In the genomic region with DNA sequence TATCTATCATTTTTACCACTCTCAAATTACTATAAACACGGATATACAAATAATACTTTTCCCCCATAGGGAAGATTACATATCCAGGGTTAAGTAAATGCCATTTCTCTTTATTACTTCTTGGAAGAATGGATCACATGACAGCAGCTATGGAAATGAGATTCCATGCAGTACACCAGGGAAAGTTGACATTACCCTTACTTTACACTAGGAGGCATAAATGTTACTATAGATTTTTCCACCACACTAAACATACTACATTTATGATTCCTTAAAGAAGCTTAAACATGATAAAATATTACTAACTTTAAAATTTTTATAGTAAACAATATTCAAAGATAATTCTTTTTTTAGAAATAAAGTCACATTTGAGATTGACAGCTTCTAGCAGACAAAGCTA, we compare ENCODE assay signal across 8 cellular contexts.
DNase-seq lines count a peak whose midpoint lies in the region; FAIRE-seq and TF ChIP-seq lines count a peak whose summit lies in the region.

No MANE protein-coding gene starts in this region.

- FAIRE-seq in keratinocyte (lab: Jason Lieb, UNC), result no peak
- no peak for FAIRE-seq in GM19239 (lab: Jason Lieb, UNC)

- DNase-seq in HFFc6, result peak; percentile 51
- DNase-seq in SK-N-MC (ENCODE audit: low read depth, low spot score), result peak; percentile 14
- DNase-seq in keratinocyte (ENCODE audit: low read depth, low spot score), result no peak
- no peak for DNase-seq in NCI-H1930 (lab: John Stamatoyannopoulos, UW)
- DNase-seq in C1 segment of cervical spinal cord (lab: John Stamatoyannopoulos, UW), result no peak
- no peak for DNase-seq in activated CD4-positive, alpha-beta T cell treated with anti-CD3 and anti-CD28 coated beads for 48 hours
- no peak for DNase-seq in GM19239 (ENCODE audit: insufficient read length, low spot score)

- no peaks in the 10 kb centered on the region for H3K79me2 ChIP-seq in keratinocyte (ENCODE audit: control insufficient read depth, insufficient read depth, low read length)

- H3K9ac ChIP-seq in SK-N-MC (ENCODE audit: insufficient read length) (no peak overlapping the region), keratinocyte (ENCODE audit: control insufficient read depth, extremely low read depth, insufficient read depth, low read length) (no peak overlapping the region)

- H3K9me1 ChIP-seq in keratinocyte (ENCODE audit: control insufficient read depth, extremely low read depth, insufficient read depth, low read length), result no peaks in the 10 kb centered on the region

- no peaks in the 10 kb centered on the region for H3K27me3 Mint-ChIP-seq in HFFc6 (ENCODE audit: insufficient read depth)

- no peak overlapping the region for H3K27ac Mint-ChIP-seq in HFFc6

- H3K36me3 ChIP-seq in SK-N-MC (ENCODE audit: insufficient read depth, low read length) (no peaks in the 10 kb centered on the region), keratinocyte (ENCODE audit: control insufficient read depth in 2 of 2, extremely low read depth in 1 of 2, insufficient read depth in 2 of 2, low read length in 2 of 2) (no peaks in the 10 kb centered on the region)

- no peak overlapping the region for H3K4me3 Mint-ChIP-seq in HFFc6

- H3K4me2 ChIP-seq in keratinocyte (ENCODE audit: control insufficient read depth, extremely low read depth, insufficient read depth, low read depth, low read length), result no peak overlapping the region

- dilution Hi-C loops in keratinocyte (cut with MboI; ENCODE audit: extremely low pct_ligation_motif_present, low sequenced_read_pairs), result no loop called here

- no peaks in the 10 kb centered on the region for H3K36me3 Mint-ChIP-seq in HFFc6 (ENCODE audit: low read depth)

- H3K4me1 Mint-ChIP-seq in HFFc6 (ENCODE audit: low read depth), result no peaks in the 10 kb centered on the region

- H4K20me1 ChIP-seq in keratinocyte (ENCODE audit: control insufficient read depth, extremely low read depth, insufficient read depth, low read length), result no peaks in the 10 kb centered on the region

- H3K27ac ChIP-seq in C4-2B (no peak overlapping the region), SK-N-MC (no peak overlapping the region), keratinocyte (ENCODE audit: control insufficient read depth, insufficient read depth, low read length) (no peak overlapping the region)

- no peaks in the 10 kb centered on the region for H3K27me3 ChIP-seq in keratinocyte (ENCODE audit: control insufficient read depth, extremely low read depth, insufficient read depth, low read length)

- H3K4me3 ChIP-seq in SK-N-MC, result no peak overlapping the region
- no peak overlapping the region for H3K4me3 ChIP-seq in keratinocyte (ENCODE audit: control insufficient read depth in 2 of 3, extremely low read depth in 1 of 3, insufficient read depth in 2 of 3, low read depth in 1 of 3, low read length in 3 of 3)

- no peaks in the 10 kb centered on the region for H3K9me3 Mint-ChIP-seq in HFFc6

- no peaks in the 10 kb centered on the region for H3K4me1 ChIP-seq in keratinocyte (ENCODE audit: control insufficient read depth, extremely low read depth, insufficient read depth, low read length)

- TF ChIP-seq CTCF in C4-2B (conservative IDR thresholded peaks at IDR 0.05) (peak; percentile 59), HFFc6 (IDR thresholded peaks at IDR 0.05) (peak; percentile 78), keratinocyte (optimal IDR thresholded peaks at IDR 0.05 in 1 of 3, IDR thresholded peaks at IDR 0.05 in 1 of 3, conservative IDR thresholded peaks at IDR 0.05 in 1 of 3; ENCODE audit: extremely low read depth in 1 of 3, insufficient read depth in 2 of 3, low read length in 3 of 3) (peak in 2 of 3 experiments; percentile 6 to 31)

- H3K9me3 ChIP-seq in SK-N-MC (ENCODE audit: low read depth, low read length) (no peaks in the 10 kb centered on the region), keratinocyte (ENCODE audit: control insufficient read depth, low read depth, low read length) (no peaks in the 10 kb centered on the region)

- no peak overlapping the region for H2AFZ ChIP-seq in keratinocyte (ENCODE audit: control insufficient read depth, low read length)

Comparison
In these comparisons a context has a peak if more than half of its experiments do, and no peak if none do; other contexts are left out.
1. CTCF ChIP-seq: peak in every context shown above with its lines; median percentile 78 in HFFc6; 59 in C4-2B; 18 in keratinocyte.
2. DNase-seq: peak in HFFc6 (single experiment) and SK-N-MC (single experiment); none in keratinocyte (single experiment), NCI-H1930 (0 of 2), C1 segment of cervical spinal cord (0 of 14), activated CD4-positive, alpha-beta T cell treated with anti-CD3 and anti-CD28 coated beads for 48 hours (single experiment) and GM19239 (single experiment).